Comparison of ENCODE assay signal across 20 cellular contexts in genomic region chr7:124387056-124387455, GRCh38.
"Had no signal": no experiment of that assay in that cellular context is flagged by ENCODE, and none has a peak within 500 bp of the region (broad histone marks: within the 10 kb centered on the region; RNA-seq: fewer than 3 reads in every experiment).

No MANE protein-coding gene starts in this region.

- H3K9me3 Mint-ChIP-seq: endodermal cell had no signal

- DNase-seq: effector CD4-positive, alpha-beta T cell; endodermal cell; erythroblast; foreskin keratinocyte; kidney glomerular epithelial cell; mammary epithelial cell; mucosa of descending colon; naive thymus-derived CD8-positive, alpha-beta T cell; posterior cingulate gyrus; right cardiac atrium; small intestine; stimulated activated CD4-positive, alpha-beta T cell treated with anti-CD3 and anti-CD28 coated beads, Interleukin-12 subunit alpha, Interleukin-12 subunit beta, amount 100 ng/mL, for 4 hours; stimulated activated naive CD4-positive, alpha-beta T cell; stomach; substantia nigra; trophoblast cell had no signal

- H3K36me3 ChIP-seq: neutrophil, stomach had no signal

- H3K79me2 ChIP-seq: hepatocyte had no signal

- H3K27ac Mint-ChIP-seq: endodermal cell; naive thymus-derived CD8-positive, alpha-beta T cell had no signal

- H3K4me1 Mint-ChIP-seq: endodermal cell; naive thymus-derived CD8-positive, alpha-beta T cell had no signal

- H3K9me3 ChIP-seq: mucosa of descending colon, neutrophil, stomach had no signal

- H3K36me3 Mint-ChIP-seq: naive thymus-derived CD8-positive, alpha-beta T cell had no signal

- ATAC-seq: foreskin keratinocyte; left lobe of liver; mucosa of descending colon; naive thymus-derived CD8-positive, alpha-beta T cell; right cardiac atrium had no signal

- H3K27me3 ChIP-seq: foreskin keratinocyte, hepatocyte, neutrophil, stomach had no signal

- H3K4me3 ChIP-seq: coronary artery, hepatocyte, mucosa of descending colon, stomach had no signal

- H2AFZ ChIP-seq: hepatocyte had no signal

- H3K4me3 Mint-ChIP-seq: endodermal cell; naive thymus-derived CD8-positive, alpha-beta T cell had no signal

- H3K4me2 ChIP-seq: hepatocyte had no signal

- H3K4me1 ChIP-seq: foreskin keratinocyte, stomach had no signal

- H3K27me3 Mint-ChIP-seq: naive thymus-derived CD8-positive, alpha-beta T cell had no signal

- H3K27ac ChIP-seq: coronary artery, foreskin keratinocyte, hepatocyte, neutrophil, stomach had no signal
